8 cellular contexts compared by ENCODE assay signal in the genomic region with DNA sequence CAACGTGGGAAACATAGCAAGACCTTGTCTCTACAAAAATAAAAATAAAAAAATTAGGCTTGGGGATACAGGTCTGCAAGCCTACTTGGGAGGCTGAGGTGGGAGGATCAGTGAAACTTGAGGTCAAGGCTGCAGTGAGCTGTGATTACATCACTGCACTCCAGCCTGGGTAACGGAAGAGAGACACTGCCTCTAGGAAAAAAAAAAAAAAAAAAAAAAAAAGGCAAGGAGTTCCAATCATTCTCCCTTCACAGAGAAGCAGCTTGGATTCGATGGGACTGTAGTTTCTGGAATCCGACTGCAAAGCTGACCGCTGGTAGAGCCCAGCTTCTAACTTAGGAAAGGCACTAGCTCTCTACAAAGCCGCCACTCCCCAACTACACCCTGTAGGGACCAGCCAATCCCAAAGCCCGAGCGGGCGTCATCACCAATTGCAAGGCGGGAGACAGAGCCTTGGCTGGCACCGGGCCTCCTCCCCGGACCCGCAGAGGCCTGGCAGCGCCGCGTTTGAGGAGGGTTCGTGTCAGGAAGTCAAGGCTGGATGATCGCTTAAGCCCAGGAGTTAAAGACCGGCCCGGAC. TPM values are rescaled to one million over a fixed set of nuclear protein-coding genes. Genes with fewer than 3 reads are reported as not detected.
DNase-seq lines count a peak whose midpoint lies in the region; ATAC-seq and TF ChIP-seq lines count a peak whose summit lies in the region.

No MANE protein-coding gene starts in this region.

- CTCF ChIA-PET in GM10248 (lab: Yijun Ruan, JAX) = interaction anchor here (1.2 to 2.0 kb wide), 5 partner anchors 13 to 195 kb away, joined by 3 to 7 read pairs (median 4); a partner anchor contains a TSS

- ATAC-seq in HG02623 (IDR thresholded peaks at IDR 0.05; ENCODE audit: unreplicated experiment) (peak; percentile 31), left cardiac atrium (peak; percentile 93 to 95)

- H3K4me1 ChIP-seq in adrenal gland (replicated peaks in 1 of 2) = peaks cover 27% of the 10 kb centered on the region in 2 donors

- intact Hi-C loops in adrenal gland (cut with DNase I) (no loop called here), left cardiac atrium (cut with DNase I) (no loop called here), posterior vena cava (cut with DNase I) (no loop called here)

- H3K27ac ChIP-seq in adrenal gland = peak overlapping the region; percentile 91 to 95 (median 93)

- TF ChIP-seq CTCF in GM10248 (IDR thresholded peaks at IDR 0.05; ENCODE audit: control extremely low read depth, extremely low read depth, low read depth, missing control alignments) (no peak), adrenal gland (IDR thresholded peaks at IDR 0.05) (no peak)

- peak; percentile 53 to 80 for TF ChIP-seq POLR2A in adrenal gland (IDR thresholded peaks at IDR 0.05)

- peaks cover 0 to 9% of the 10 kb centered on the region in 2 donors for H3K36me3 ChIP-seq in adrenal gland (replicated peaks in 1 of 2)

- 4 to 16% (median 5%) methylated on average over 10 to 20 of the region's 20 CpGs for WGBS in adrenal gland, 4 donors

- no peaks in the 10 kb centered on the region for H3K27me3 ChIP-seq in adrenal gland

- POLR2A ChIA-PET in GM10248 (lab: Yijun Ruan, JAX) = interaction anchor here (0.7 to 1.4 kb wide), 3 partner anchors 26 to 1342 kb away, joined by 3 to 8 read pairs (median 4); a partner anchor contains a TSS

- no peaks in the 10 kb centered on the region for H3K9me3 ChIP-seq in adrenal gland (replicated peaks in 1 of 3)

- DNase-seq in GM10248 (ENCODE audit: extremely low spot score) = peak; percentile 79
- DNase-seq in NCI-H1105 (lab: John Stamatoyannopoulos, UW) = peak; percentile 92
- peak; percentile 95 for DNase-seq in SW480 (ENCODE audit: low spot score)
- DNase-seq in adrenal gland = peak; percentile 93 to 98 (median 97)
- DNase-seq in left cardiac atrium = peak; percentile 95
- DNase-seq in posterior vena cava (ENCODE audit: low spot score) = peak; percentile 98
- DNase-seq in ureter (ENCODE audit: low spot score) = peak; percentile 95

- H3K4me3 ChIP-seq in adrenal gland = peak overlapping the region in 3 of 4 donors; percentile 28 to 66 (median 44)

RNA-seq across cellular contexts. Expression of a gene that starts 0.7 kb away (rescaled TPM):
- total RNA-seq in adrenal gland = 100 to 1,000 TPM in 1 of 8 donors, 10 to 100 TPM in 7; 35.8 to 121 (median 58.5) TPM
- 100 to 1,000 TPM in 1 of 3 donors, 10 to 100 TPM in 2; 48.3 to 128 (median 54.9) TPM for polyA plus RNA-seq in adrenal gland
- 10 to 100 TPM; 10.4 to 10.8 TPM for total RNA-seq in left cardiac atrium
- 10 to 100 TPM; 30.1 to 31.5 TPM for total RNA-seq in posterior vena cava
- 57.9 TPM for total RNA-seq in ureter

RNA-seq across cellular contexts. Expression of a gene that starts 27.8 kb away (rescaled TPM):
- total RNA-seq in adrenal gland (100 to 1,000 TPM in 6 of 8 donors, 10 to 100 TPM in 2; 96.3 to 211 (median 110) TPM), left cardiac atrium (100 to 1,000 TPM; 108 to 126 TPM), posterior vena cava (10 to 100 TPM; 33.1 to 47.4 TPM), ureter (29.0 TPM)
- 10 to 100 TPM; 49.4 to 78.9 (median 73.7) TPM for polyA plus RNA-seq in adrenal gland

RNA-seq across cellular contexts. Expression of a gene that starts 34.5 kb away (rescaled TPM):
- 100 to 1,000 TPM in 4 of 8 donors, 10 to 100 TPM in 4; 64.6 to 127 (median 92.4) TPM for total RNA-seq in adrenal gland
- polyA plus RNA-seq in adrenal gland = 10 to 100 TPM; 39.8 to 59.7 (median 58.2) TPM
- total RNA-seq in left cardiac atrium = 10 to 100 TPM; 25.1 to 26.2 TPM
- total RNA-seq in posterior vena cava = 10 to 100 TPM; 18.0 to 25.1 TPM
- total RNA-seq in ureter = 36.8 TPM

RNA-seq across cellular contexts. Expression of a gene that starts 37.4 kb away (rescaled TPM):
- 100 to 1,000 TPM in 5 of 8 donors, 10 to 100 TPM in 3; 74.4 to 411 (median 116) TPM for total RNA-seq in adrenal gland
- polyA plus RNA-seq in adrenal gland = 10 to 100 TPM; 72.3 to 92.6 (median 91.1) TPM
- total RNA-seq in left cardiac atrium = 10 to 100 TPM; 41.4 to 54.4 TPM
- 10 to 100 TPM; 49.4 to 58.5 TPM for total RNA-seq in posterior vena cava
- 105 TPM for total RNA-seq in ureter

RNA-seq across cellular contexts. Expression of a gene that starts 43.7 kb away (rescaled TPM):
- 10 to 100 TPM; 23.7 to 76.3 (median 47.2) TPM for total RNA-seq in adrenal gland
- polyA plus RNA-seq in adrenal gland = 100 to 1,000 TPM in 1 of 3 donors, 10 to 100 TPM in 2; 15.4 to 246 (median 75.8) TPM
- 10 to 100 TPM; 18.2 to 44.9 TPM for total RNA-seq in left cardiac atrium
- 10 to 100 TPM; 11.9 to 24.8 TPM for total RNA-seq in posterior vena cava
- 71.3 TPM for total RNA-seq in ureter

Comparison
In these comparisons a context has a peak if more than half of its experiments do, and no peak if none do; other contexts are left out.
1. Peak in every context shown above with its lines: DNase-seq, ATAC-seq, H3K4me3 ChIP-seq and H3K27ac ChIP-seq.